ENCODE assay signal across 1 cellular context in the genomic region with DNA sequence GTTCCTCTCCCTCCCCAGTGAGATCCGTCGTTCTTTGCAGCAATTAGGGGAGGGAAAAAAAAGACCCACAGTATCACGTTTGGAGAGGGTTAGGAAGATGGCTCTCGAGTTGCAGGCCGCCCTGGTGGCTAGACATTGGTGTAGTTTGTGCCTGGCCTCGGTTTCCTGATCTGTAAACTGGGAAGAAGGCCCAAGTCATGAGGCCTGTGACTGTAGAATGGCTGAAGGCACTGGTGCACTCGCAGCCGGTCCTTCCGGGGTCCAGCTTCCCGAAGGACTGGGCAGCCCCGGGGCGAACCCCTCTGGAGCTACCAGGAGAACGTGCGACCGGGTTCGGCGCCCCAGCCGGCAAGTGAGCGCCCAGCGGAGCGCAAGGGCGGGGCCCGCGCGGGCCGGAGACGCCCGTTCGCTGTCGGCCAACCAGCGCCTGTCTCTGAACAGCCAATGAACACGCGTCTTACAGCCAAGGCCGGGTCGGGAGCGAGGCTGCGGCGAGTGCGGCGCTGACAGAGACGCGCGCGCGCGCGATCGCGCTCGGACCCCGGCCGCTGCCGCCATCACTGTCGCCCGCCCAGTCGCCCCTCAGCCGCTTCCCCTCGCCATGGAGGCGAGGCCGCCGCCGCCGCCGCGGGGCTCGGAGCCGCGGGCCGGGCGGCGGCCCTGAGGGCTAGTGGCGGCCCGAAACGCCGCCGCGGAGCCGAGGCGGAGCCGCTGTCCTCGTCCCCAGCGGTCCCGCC.
TF ChIP-seq lines count a peak whose summit lies in the region.

Gene PTPRA, plus strand, starts transcription at position 472 of the 737 bp plus-strand sequence. CDS start 90,797 bp downstream, outside the sequence.

TF ChIP-seq in GM12878, 131 proteins besides CTCF, POLR2A, EP300 and RAD21 (continued from another document and continues in another):
- TF ChIP-seq, protein P1, sequence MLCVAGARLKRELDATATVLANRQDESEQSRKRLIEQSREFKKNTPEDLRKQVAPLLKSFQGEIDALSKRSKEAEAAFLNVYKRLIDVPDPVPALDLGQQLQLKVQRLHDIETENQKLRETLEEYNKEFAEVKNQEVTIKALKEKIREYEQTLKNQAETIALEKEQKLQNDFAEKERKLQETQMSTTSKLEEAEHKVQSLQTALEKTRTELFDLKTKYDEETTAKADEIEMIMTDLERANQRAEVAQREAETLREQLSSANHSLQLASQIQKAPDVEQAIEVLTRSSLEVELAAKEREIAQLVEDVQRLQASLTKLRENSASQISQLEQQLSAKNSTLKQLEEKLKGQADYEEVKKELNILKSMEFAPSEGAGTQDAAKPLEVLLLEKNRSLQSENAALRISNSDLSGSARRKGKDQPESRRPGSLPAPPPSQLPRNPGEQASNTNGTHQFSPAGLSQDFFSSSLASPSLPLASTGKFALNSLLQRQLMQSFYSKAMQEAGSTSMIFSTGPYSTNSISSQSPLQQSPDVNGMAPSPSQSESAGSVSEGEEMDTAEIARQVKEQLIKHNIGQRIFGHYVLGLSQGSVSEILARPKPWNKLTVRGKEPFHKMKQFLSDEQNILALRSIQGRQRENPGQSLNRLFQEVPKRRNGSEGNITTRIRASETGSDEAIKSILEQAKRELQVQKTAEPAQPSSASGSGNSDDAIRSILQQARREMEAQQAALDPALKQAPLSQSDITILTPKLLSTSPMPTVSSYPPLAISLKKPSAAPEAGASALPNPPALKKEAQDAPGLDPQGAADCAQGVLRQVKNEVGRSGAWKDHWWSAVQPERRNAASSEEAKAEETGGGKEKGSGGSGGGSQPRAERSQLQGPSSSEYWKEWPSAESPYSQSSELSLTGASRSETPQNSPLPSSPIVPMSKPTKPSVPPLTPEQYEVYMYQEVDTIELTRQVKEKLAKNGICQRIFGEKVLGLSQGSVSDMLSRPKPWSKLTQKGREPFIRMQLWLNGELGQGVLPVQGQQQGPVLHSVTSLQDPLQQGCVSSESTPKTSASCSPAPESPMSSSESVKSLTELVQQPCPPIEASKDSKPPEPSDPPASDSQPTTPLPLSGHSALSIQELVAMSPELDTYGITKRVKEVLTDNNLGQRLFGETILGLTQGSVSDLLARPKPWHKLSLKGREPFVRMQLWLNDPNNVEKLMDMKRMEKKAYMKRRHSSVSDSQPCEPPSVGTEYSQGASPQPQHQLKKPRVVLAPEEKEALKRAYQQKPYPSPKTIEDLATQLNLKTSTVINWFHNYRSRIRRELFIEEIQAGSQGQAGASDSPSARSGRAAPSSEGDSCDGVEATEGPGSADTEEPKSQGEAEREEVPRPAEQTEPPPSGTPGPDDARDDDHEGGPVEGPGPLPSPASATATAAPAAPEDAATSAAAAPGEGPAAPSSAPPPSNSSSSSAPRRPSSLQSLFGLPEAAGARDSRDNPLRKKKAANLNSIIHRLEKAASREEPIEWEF (IDR thresholded peaks at IDR 0.05; ENCODE audit: insufficient replicate concordance, low read depth, low read length) = no peak
- no peak for TF ChIP-seq ZBED1 (IDR thresholded peaks at IDR 0.05; ENCODE audit: borderline replicate concordance)
- TF ChIP-seq CREM (IDR thresholded peaks at IDR 0.05; ENCODE audit: low read depth) = 0 out of 2 replicates have a peak, but pooled peaks have one; percentile 13
- TF ChIP-seq, protein P2, sequence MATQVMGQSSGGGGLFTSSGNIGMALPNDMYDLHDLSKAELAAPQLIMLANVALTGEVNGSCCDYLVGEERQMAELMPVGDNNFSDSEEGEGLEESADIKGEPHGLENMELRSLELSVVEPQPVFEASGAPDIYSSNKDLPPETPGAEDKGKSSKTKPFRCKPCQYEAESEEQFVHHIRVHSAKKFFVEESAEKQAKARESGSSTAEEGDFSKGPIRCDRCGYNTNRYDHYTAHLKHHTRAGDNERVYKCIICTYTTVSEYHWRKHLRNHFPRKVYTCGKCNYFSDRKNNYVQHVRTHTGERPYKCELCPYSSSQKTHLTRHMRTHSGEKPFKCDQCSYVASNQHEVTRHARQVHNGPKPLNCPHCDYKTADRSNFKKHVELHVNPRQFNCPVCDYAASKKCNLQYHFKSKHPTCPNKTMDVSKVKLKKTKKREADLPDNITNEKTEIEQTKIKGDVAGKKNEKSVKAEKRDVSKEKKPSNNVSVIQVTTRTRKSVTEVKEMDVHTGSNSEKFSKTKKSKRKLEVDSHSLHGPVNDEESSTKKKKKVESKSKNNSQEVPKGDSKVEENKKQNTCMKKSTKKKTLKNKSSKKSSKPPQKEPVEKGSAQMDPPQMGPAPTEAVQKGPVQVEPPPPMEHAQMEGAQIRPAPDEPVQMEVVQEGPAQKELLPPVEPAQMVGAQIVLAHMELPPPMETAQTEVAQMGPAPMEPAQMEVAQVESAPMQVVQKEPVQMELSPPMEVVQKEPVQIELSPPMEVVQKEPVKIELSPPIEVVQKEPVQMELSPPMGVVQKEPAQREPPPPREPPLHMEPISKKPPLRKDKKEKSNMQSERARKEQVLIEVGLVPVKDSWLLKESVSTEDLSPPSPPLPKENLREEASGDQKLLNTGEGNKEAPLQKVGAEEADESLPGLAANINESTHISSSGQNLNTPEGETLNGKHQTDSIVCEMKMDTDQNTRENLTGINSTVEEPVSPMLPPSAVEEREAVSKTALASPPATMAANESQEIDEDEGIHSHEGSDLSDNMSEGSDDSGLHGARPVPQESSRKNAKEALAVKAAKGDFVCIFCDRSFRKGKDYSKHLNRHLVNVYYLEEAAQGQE (IDR thresholded peaks at IDR 0.05; ENCODE audit: low read depth, low read length) = no peak
- TF ChIP-seq PAX8 (IDR thresholded peaks at IDR 0.05) = no peak
- no peak for TF ChIP-seq CBX5 (IDR thresholded peaks at IDR 0.05; ENCODE audit: low read depth)
- no peak for TF ChIP-seq ZNF384 (IDR thresholded peaks at IDR 0.05; ENCODE audit: borderline replicate concordance, low read depth, low read length)
- TF ChIP-seq CEBPZ (IDR thresholded peaks at IDR 0.05; ENCODE audit: low read depth, low read length) = no peak
- peak; percentile 92; the same call in 1 of the 2 replicates for TF ChIP-seq RB1 (IDR thresholded peaks at IDR 0.05; ENCODE audit: borderline replicate concordance)
- TF ChIP-seq YY1 (IDR thresholded peaks at IDR 0.05; ENCODE audit: low read depth, low read length) = peak; percentile 85
- peak; percentile 40; the same call in 1 of the 2 replicates for TF ChIP-seq NBN (IDR thresholded peaks at IDR 0.05)
- TF ChIP-seq, protein P3, sequence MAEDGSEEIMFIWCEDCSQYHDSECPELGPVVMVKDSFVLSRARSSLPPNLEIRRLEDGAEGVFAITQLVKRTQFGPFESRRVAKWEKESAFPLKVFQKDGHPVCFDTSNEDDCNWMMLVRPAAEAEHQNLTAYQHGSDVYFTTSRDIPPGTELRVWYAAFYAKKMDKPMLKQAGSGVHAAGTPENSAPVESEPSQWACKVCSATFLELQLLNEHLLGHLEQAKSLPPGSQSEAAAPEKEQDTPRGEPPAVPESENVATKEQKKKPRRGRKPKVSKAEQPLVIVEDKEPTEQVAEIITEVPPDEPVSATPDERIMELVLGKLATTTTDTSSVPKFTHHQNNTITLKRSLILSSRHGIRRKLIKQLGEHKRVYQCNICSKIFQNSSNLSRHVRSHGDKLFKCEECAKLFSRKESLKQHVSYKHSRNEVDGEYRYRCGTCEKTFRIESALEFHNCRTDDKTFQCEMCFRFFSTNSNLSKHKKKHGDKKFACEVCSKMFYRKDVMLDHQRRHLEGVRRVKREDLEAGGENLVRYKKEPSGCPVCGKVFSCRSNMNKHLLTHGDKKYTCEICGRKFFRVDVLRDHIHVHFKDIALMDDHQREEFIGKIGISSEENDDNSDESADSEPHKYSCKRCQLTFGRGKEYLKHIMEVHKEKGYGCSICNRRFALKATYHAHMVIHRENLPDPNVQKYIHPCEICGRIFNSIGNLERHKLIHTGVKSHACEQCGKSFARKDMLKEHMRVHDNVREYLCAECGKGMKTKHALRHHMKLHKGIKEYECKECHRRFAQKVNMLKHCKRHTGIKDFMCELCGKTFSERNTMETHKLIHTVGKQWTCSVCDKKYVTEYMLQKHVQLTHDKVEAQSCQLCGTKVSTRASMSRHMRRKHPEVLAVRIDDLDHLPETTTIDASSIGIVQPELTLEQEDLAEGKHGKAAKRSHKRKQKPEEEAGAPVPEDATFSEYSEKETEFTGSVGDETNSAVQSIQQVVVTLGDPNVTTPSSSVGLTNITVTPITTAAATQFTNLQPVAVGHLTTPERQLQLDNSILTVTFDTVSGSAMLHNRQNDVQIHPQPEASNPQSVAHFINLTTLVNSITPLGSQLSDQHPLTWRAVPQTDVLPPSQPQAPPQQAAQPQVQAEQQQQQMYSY (CRISPR knock-in tag; IDR thresholded peaks at IDR 0.05) = no peak
- no peak for TF ChIP-seq ZNF622 (IDR thresholded peaks at IDR 0.05)
- peak; percentile 31; the same call in 1 of the 2 replicates for TF ChIP-seq NRF1 (conservative IDR thresholded peaks at IDR 0.05; ENCODE audit: low read depth, low read length)
- TF ChIP-seq TCF12 (IDR thresholded peaks at IDR 0.05; ENCODE audit: low read depth, low read length) = peak; percentile 34; the same call in 1 of the 2 replicates
- 0 out of 2 replicates have a peak, but pooled peaks have one; percentile 26 for TF ChIP-seq PAX5 (IDR thresholded peaks at IDR 0.05; ENCODE audit: borderline replicate concordance, low read depth, low read length)
- no peak for TF ChIP-seq GABPA (IDR thresholded peaks at IDR 0.05; ENCODE audit: low read depth)
- peak; percentile 58; the same call in 1 of the 2 replicates for TF ChIP-seq TBL1XR1 (IDR thresholded peaks at IDR 0.05; ENCODE audit: low read depth, low read length)
- peak; percentile 56; the same call in 1 of the 2 replicates for TF ChIP-seq POLR2AphosphoS2 (IDR thresholded peaks at IDR 0.05; ENCODE audit: low read depth, low read length)
- TF ChIP-seq RCOR1 (conservative IDR thresholded peaks at IDR 0.05; ENCODE audit: low read depth, low read length) = peak; percentile 7; the same call in 1 of the 2 replicates
- no peak for TF ChIP-seq ZNF592 (IDR thresholded peaks at IDR 0.05)
- TF ChIP-seq JUND (IDR thresholded peaks at IDR 0.05; ENCODE audit: low read depth, low read length) = no peak
- TF ChIP-seq, protein P4, sequence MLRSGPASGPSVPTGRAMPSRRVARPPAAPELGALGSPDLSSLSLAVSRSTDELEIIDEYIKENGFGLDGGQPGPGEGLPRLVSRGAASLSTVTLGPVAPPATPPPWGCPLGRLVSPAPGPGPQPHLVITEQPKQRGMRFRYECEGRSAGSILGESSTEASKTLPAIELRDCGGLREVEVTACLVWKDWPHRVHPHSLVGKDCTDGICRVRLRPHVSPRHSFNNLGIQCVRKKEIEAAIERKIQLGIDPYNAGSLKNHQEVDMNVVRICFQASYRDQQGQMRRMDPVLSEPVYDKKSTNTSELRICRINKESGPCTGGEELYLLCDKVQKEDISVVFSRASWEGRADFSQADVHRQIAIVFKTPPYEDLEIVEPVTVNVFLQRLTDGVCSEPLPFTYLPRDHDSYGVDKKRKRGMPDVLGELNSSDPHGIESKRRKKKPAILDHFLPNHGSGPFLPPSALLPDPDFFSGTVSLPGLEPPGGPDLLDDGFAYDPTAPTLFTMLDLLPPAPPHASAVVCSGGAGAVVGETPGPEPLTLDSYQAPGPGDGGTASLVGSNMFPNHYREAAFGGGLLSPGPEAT (IDR thresholded peaks at IDR 0.05; ENCODE audit: low read depth) = peak; percentile 54; the same call in 1 of the 2 replicates
- no peak for TF ChIP-seq MTA3 (IDR thresholded peaks at IDR 0.05; ENCODE audit: borderline replicate concordance, low read length)
- TF ChIP-seq SREBF1 (IDR thresholded peaks at IDR 0.05; ENCODE audit: low read length) = no peak
- TF ChIP-seq MEF2B (IDR thresholded peaks at IDR 0.05; ENCODE audit: partially characterized antibody, poor library complexity, severe bottlenecking) = no peak
